ENCODE assay signal across 13 cellular contexts in genomic region chr17:37671813-37672544, GRCh38. TPM values are rescaled to one million over a fixed set of nuclear protein-coding genes. Genes with fewer than 3 reads are reported as not detected.
DNase-seq lines count a peak whose midpoint lies in the region; ATAC-seq, FAIRE-seq and TF ChIP-seq lines count a peak whose summit lies in the region.
"Had no signal": no experiment of that assay in that cellular context is flagged by ENCODE, and none has a peak within 500 bp of the region (broad histone marks: within the 10 kb centered on the region; RNA-seq: fewer than 3 reads in every experiment).

No MANE protein-coding gene starts in this region.

- H3K36me3 ChIP-seq in BJ (ENCODE audit: control insufficient read depth, insufficient read depth, low read length) (no peaks in the 10 kb centered on the region), K562 (ENCODE audit: control insufficient read depth, insufficient read depth, low read length) (no peaks in the 10 kb centered on the region), mucosa of descending colon (ENCODE audit: low read depth) (no peaks in the 10 kb centered on the region), A673 (ENCODE audit: insufficient read depth, low read length, poor library complexity, severe bottlenecking) (no peaks in the 10 kb centered on the region)
- H3K36me3 ChIP-seq: spleen had no signal

- H3K9me3 ChIP-seq in K562 (replicated peaks; ENCODE audit: control insufficient read depth, insufficient read depth, low read depth, low read length) (no peaks in the 10 kb centered on the region), mucosa of descending colon (no peaks in the 10 kb centered on the region), A673 (ENCODE audit: low read depth, low read length, poor library complexity, severe bottlenecking) (no peaks in the 10 kb centered on the region)
- H3K9me3 ChIP-seq: spleen had no signal

- no peak overlapping the region for H3K4me2 ChIP-seq in K562 (ENCODE audit: insufficient read depth, low read length)

- H3K4me1 ChIP-seq in K562 (replicated peaks in 1 of 2; ENCODE audit: control insufficient read depth in 2 of 2, insufficient read depth in 2 of 2, low read length in 2 of 2) (no peaks in the 10 kb centered on the region), mucosa of descending colon (ENCODE audit: low read depth) (peaks cover 25% of the 10 kb centered on the region), A673 (ENCODE audit: insufficient read depth, low read length, poor library complexity, severe bottlenecking) (no peaks in the 10 kb centered on the region)
- H3K4me1 ChIP-seq: spleen had no signal

- H3K9me1 ChIP-seq in K562 (ENCODE audit: control insufficient read depth, insufficient read depth, low read length) = no peaks in the 10 kb centered on the region

- H3K4me3 Mint-ChIP-seq in T-helper 2 cell treated with Interferon-gamma antibody and Interleukin-4, amounts not matched to agents 5 μg/mL and 100 μg/mL, for 36 hours = no peak overlapping the region
- H3K4me3 Mint-ChIP-seq: activated naive CD4-positive, alpha-beta T cell treated with anti-CD3 and anti-CD28 coated beads, Interleukin-2, amount 50 U/mL, for 24 hours had no signal

- H3K27me3 ChIP-seq in BJ (ENCODE audit: control insufficient read depth, insufficient read depth, low read length) (no peaks in the 10 kb centered on the region), K562 (ENCODE audit: control insufficient read depth in 2 of 2, insufficient read depth in 2 of 2, low read length in 2 of 2) (peaks cover 33 to 40% of the 10 kb centered on the region in 2 experiments), A673 (replicated peaks; ENCODE audit: insufficient read depth, low read depth, low read length, poor library complexity) (no peaks in the 10 kb centered on the region)

- H2AFZ ChIP-seq in K562 (ENCODE audit: low read depth, low read length) = no peak overlapping the region

- no peaks in the 10 kb centered on the region for H3K36me3 Mint-ChIP-seq in T-helper 2 cell treated with Interferon-gamma antibody and Interleukin-4, amounts not matched to agents 5 μg/mL and 100 μg/mL, for 36 hours (ENCODE audit: low read depth)
- H3K36me3 Mint-ChIP-seq: activated naive CD4-positive, alpha-beta T cell treated with anti-CD3 and anti-CD28 coated beads, Interleukin-2, amount 50 U/mL, for 24 hours had no signal

- 3% methylated on average over 2 of the region's 2 CpGs for WGBS in K562 (ENCODE audit: insufficient coverage, low coverage, missing lambda C conversion rate)

- TF ChIP-seq CTCF in BJ (IDR thresholded peaks at IDR 0.05; ENCODE audit: insufficient read depth, low read depth, low read length) (no peak), K562 (IDR thresholded peaks at IDR 0.05 in 2 of 3, conservative IDR thresholded peaks at IDR 0.05 in 1 of 3; ENCODE audit: insufficient read depth in 2 of 3, low read depth in 1 of 3, low read length in 3 of 3) (no peak), mucosa of descending colon (IDR thresholded peaks at IDR 0.05) (no peak), A673 (conservative IDR thresholded peaks at IDR 0.05; ENCODE audit: low read depth, low read length) (no peak)

- H3K4me3 ChIP-seq in BJ (ENCODE audit: low read depth, low read length) (no peak overlapping the region), K562 (no peak overlapping the region), mucosa of descending colon (no peak overlapping the region), A673 (ENCODE audit: low read depth, low read length, poor library complexity, severe bottlenecking) (no peak overlapping the region)
- H3K4me3 ChIP-seq: spleen had no signal

- no peak for TF ChIP-seq RAD21 in K562 (CRISPR knock-in tag; conservative IDR thresholded peaks at IDR 0.05 in 1 of 2, IDR thresholded peaks at IDR 0.05 in 1 of 2)

- FAIRE-seq in K562 (lab: Jason Lieb, UNC) = no peak
- FAIRE-seq: endothelial cell of umbilical vein had no signal

- H3K4me1 Mint-ChIP-seq in T-helper 2 cell treated with Interferon-gamma antibody and Interleukin-4, amounts not matched to agents 5 μg/mL and 100 μg/mL, for 36 hours (ENCODE audit: low read depth) = no peaks in the 10 kb centered on the region
- H3K4me1 Mint-ChIP-seq: activated naive CD4-positive, alpha-beta T cell treated with anti-CD3 and anti-CD28 coated beads, Interleukin-2, amount 50 U/mL, for 24 hours had no signal

- intact Hi-C loops in K562 (cut with micrococcal nuclease) (no loop called here), mucosa of descending colon (cut with DNase I, micrococcal nuclease) (no loop called here), A673 (cut with micrococcal nuclease; ENCODE audit: unreplicated experiment) (no loop called here)

- no peaks in the 10 kb centered on the region for H3K79me2 ChIP-seq in K562 (ENCODE audit: control insufficient read depth, insufficient read depth, low read length)

- H4K20me1 ChIP-seq in K562 (replicated peaks; ENCODE audit: control insufficient read depth, insufficient read depth, low read length) = no peaks in the 10 kb centered on the region

- ATAC-seq in K562 (no peak), mucosa of descending colon (peak; percentile 21), GM21529 (IDR thresholded peaks at IDR 0.05; ENCODE audit: unreplicated experiment) (no peak)
- ATAC-seq: stimulated activated naive CD8-positive, alpha-beta T cell treated with anti-CD3 and anti-CD28 coated beads, Interleukin-15, Interleukin-2, amounts not matched to agents 100 U/mL and 50 U/mL, for 24 hours had no signal

- in situ Hi-C loops in K562 (cut with MboI) = no loop called here

- TF ChIP-seq POLR2A in K562 (conservative IDR thresholded peaks at IDR 0.05) = no peak

- no peak overlapping the region for H3K27ac ChIP-seq in K562 (ENCODE audit: extremely low read depth, low read depth, low read length)
- H3K27ac ChIP-seq in A673 (ENCODE audit: low read depth, low read length, poor library complexity, severe bottlenecking) = no peak overlapping the region
- H3K27ac ChIP-seq: spleen had no signal

- H3K27ac Mint-ChIP-seq in T-helper 2 cell treated with Interferon-gamma antibody and Interleukin-4, amounts not matched to agents 5 μg/mL and 100 μg/mL, for 36 hours = no peak overlapping the region
- H3K27ac Mint-ChIP-seq: activated naive CD4-positive, alpha-beta T cell treated with anti-CD3 and anti-CD28 coated beads, Interleukin-2, amount 50 U/mL, for 24 hours had no signal

- no peak overlapping the region for H3K9ac ChIP-seq in K562 (ENCODE audit: insufficient read depth in 1 of 2, low read depth in 2 of 2, low read length in 2 of 2)

- no peak for TF ChIP-seq EP300 in K562 (IDR thresholded peaks at IDR 0.05; ENCODE audit: low read length)

- DNase-seq in BJ (ENCODE audit: low read depth) (peak; percentile 87), NCI-H2029 (lab: John Stamatoyannopoulos, UW) (peak; percentile 86), K562 (ENCODE audit: extremely low read depth in 1 of 4, low spot score in 3 of 4) (no peak), mucosa of descending colon (no peak), A673 (ENCODE audit: low spot score) (no peak), NCI-H1436 (lab: John Stamatoyannopoulos, UW) (no peak)
- DNase-seq in T-helper 2 cell treated with Interferon-gamma antibody and Interleukin-4, amounts not matched to agents 5 μg/mL and 100 μg/mL, for 36 hours (ENCODE audit: low spot score) = no peak
- DNase-seq: NK-92 treated with Interleukin-12 subunit alpha and Interleukin-12 subunit beta, amount 100 ng/mL, for 24 hours; spleen; stimulated activated naive CD8-positive, alpha-beta T cell treated with anti-CD3 and anti-CD28 coated beads, Interleukin-15, Interleukin-2, amounts not matched to agents 100 U/mL and 50 U/mL, for 24 hours had no signal

- H3K27me3 Mint-ChIP-seq in T-helper 2 cell treated with Interferon-gamma antibody and Interleukin-4, amounts not matched to agents 5 μg/mL and 100 μg/mL, for 36 hours (ENCODE audit: low read depth) = peaks cover 10% of the 10 kb centered on the region

- no peaks in the 10 kb centered on the region for H3K9me3 Mint-ChIP-seq in T-helper 2 cell treated with Interferon-gamma antibody and Interleukin-4, amounts not matched to agents 5 μg/mL and 100 μg/mL, for 36 hours
- H3K9me3 Mint-ChIP-seq: activated naive CD4-positive, alpha-beta T cell treated with anti-CD3 and anti-CD28 coated beads, Interleukin-2, amount 50 U/mL, for 24 hours had no signal

- CTCF ChIA-PET in BJ (lab: Yijun Ruan, JAX) (interaction anchor here (0.7 to 2.2 kb wide), 4 partner anchors 11 to 99 kb away, joined by 3 to 7 read pairs (median 4); no protein-coding TSS in a partner anchor), K562 (lab: Yijun Ruan, JAX; ENCODE audit: low intra/inter-chr PET ratio) (no interaction called here), A673 (lab: Charles Lee) (no interaction called here)

- no TSS peak for BruUV-seq in K562 (replicated peaks; lab: Mats Ljungman, UMichigan)
- BruUV-seq in A673 (replicated peaks; lab: Mats Ljungman, UMichigan) = no TSS peak

- POLR2A ChIA-PET in BJ (lab: Charles Lee) = interaction anchor here (1.1 kb wide), 1 partner anchor 145 kb away, joined by 4 read pairs; no protein-coding TSS in a partner anchor
- POLR2A ChIA-PET in K562 (lab: Yijun Ruan, JAX) = no interaction called here
- POLR2A ChIA-PET in A673 (lab: Charles Lee; ENCODE audit: low non-redundant PET) = no interaction called here

TF ChIP-seq in K562, 482 proteins besides CTCF, POLR2A, EP300 and RAD21 (continues in another document):
- TF ChIP-seq SMAD4 (CRISPR knock-in tag; conservative IDR thresholded peaks at IDR 0.05) = no peak

RNA-seq across cellular contexts. Expression of gene DDX52, which starts 28.7 kb away (rescaled TPM):
- polyA plus RNA-seq in BJ (2011; rRNA removed) (14.7 and 24.4 TPM in 2 replicates), K562 (2011; rRNA removed) (11.6 and 22.0 TPM in 2 replicates), K562 (2014; fragmentation: Illumina TruSeq; extraction: Trizol) (38.3 and 50.1 TPM in 2 replicates), K562 (2014; fragmentation: Nextera tagmentation; extraction: Ambion mirVana) (10 to 100 TPM; 30.2 to 34.8 TPM), K562 (2014; rRNA removed) (20.8 and 24.2 TPM in 2 replicates)
- polyA minus RNA-seq in BJ (2011; rRNA and poly(A)+ RNA removed) = 10.1 and 11.3 TPM in 2 replicates
- total RNA-seq in K562 (2011; cell fraction: chromatin; rRNA removed; ENCODE audit: low replicate concordance) = 43.4 and 169 TPM in 2 replicates
- 26.5 and 30.1 TPM in 2 replicates for total RNA-seq in K562 (2011; cell fraction: nucleolus; rRNA removed)
- 63.9 and 100 TPM in 2 replicates for total RNA-seq in K562 (2011; cell fraction: nucleoplasm; rRNA removed)
- total RNA-seq in K562 (2014; rRNA removed) (19.1 and 22.1 TPM in 2 replicates), K562 (2014; rRNA removed; fragmentation: Illumina TruSeq; extraction: Trizol) (50.5 and 59.2 TPM in 2 replicates), K562 (2015; rRNA removed; fragmentation: Illumina TruSeq; extraction: Trizol) (33.3 and 39.5 TPM in 2 replicates), K562 (2021) (37.0 and 37.6 TPM in 2 replicates), mucosa of descending colon (10 to 100 TPM; 22.3 to 26.9 (median 26.0) TPM), A673 (2021) (27.7 TPM in 2 replicates)
- polyA plus RNA-seq in K562 (2011; cell fraction: cytosol; rRNA removed) = 7.6 and 13.0 TPM in 2 replicates
- 17.6 and 28.7 TPM in 2 replicates for polyA plus RNA-seq in K562 (2011; cell fraction: nucleus; rRNA removed)
- 20.0 and 20.6 TPM in 2 replicates for polyA plus RNA-seq in K562 (2012)
- 25.0 and 39.3 TPM in 2 replicates for polyA minus RNA-seq in K562 (2011; rRNA and poly(A)+ RNA removed)
- polyA minus RNA-seq in K562 (2011; cell fraction: cytosol; rRNA and poly(A)+ RNA removed) = 5.3 and 19.6 TPM in 2 replicates
- polyA minus RNA-seq in K562 (2011; cell fraction: nucleus; rRNA and poly(A)+ RNA removed) = 18.3 and 19.4 TPM in 2 replicates

Comparison
In these comparisons a context has a peak if more than half of its experiments do, and no peak if none do; other contexts are left out.
1. DNase-seq: peak in BJ (single experiment) and NCI-H2029 (single experiment); none in K562 (0 of 4), mucosa of descending colon (0 of 3), A673 (single experiment), T-helper 2 cell treated with Interferon-gamma antibody and Interleukin-4, amounts not matched to agents 5 μg/mL and 100 μg/mL, for 36 hours (single experiment) and NCI-H1436 (single experiment).